Comparison of ENCODE assay signal across 9 cellular contexts in the genomic region with DNA sequence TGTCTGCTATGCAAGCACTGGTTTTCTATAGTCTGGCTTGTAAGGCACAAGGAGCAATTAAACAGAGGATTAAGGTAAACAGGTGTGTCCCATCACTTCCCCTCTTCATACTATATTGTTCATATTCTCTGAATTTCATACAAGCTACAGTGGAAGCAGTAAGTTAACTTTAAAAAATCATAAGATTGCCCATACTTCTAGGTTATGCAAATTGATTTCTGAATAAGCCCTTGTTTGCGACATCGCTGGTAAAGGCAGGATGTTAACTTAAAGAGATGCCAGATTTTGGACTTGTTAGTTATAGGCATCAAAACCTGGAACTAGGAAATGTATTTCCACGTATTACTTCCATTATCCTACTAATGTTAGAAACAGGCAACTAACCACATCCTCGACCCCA. TPM values are rescaled to one million over a fixed set of nuclear protein-coding genes. Genes with fewer than 3 reads are reported as not detected.
A peak's percentile ranks its signal among the peaks of the same experiment; 100 is the strongest.
DNase-seq lines count a peak whose midpoint lies in the region; ATAC-seq and TF ChIP-seq lines count a peak whose summit lies in the region.
"Had no signal": no experiment of that assay in that cellular context is flagged by ENCODE, and none has a peak within 500 bp of the region (broad histone marks: within the 10 kb centered on the region; RNA-seq: fewer than 3 reads in every experiment).

No MANE protein-coding gene starts in this region.

- H3K9ac ChIP-seq in NT2/D1 (ENCODE audit: insufficient read length, low read depth) = no peak overlapping the region
- H3K9ac ChIP-seq in parathyroid adenoma = no peak overlapping the region

- H3K4me3 Mint-ChIP-seq in endothelial cell (ENCODE audit: unreplicated experiment) = peak overlapping the region; percentile 88

- peaks cover 4% of the 10 kb centered on the region for H3K27me3 ChIP-seq in NT2/D1 (ENCODE audit: insufficient read depth, insufficient read length)
- no peaks in the 10 kb centered on the region for H3K27me3 ChIP-seq in parathyroid adenoma (ENCODE audit: control insufficient read depth, insufficient read depth, low read length)
- H3K27me3 ChIP-seq in WERI-Rb-1 (ENCODE audit: insufficient read depth, low read depth, severe bottlenecking) = peaks cover 61% of the 10 kb centered on the region

- H3K4me1 ChIP-seq in NT2/D1 (ENCODE audit: insufficient read depth, insufficient read length) = no peaks in the 10 kb centered on the region
- H3K4me1 ChIP-seq in parathyroid adenoma = peaks cover 2% of the 10 kb centered on the region

- H3K36me3 Mint-ChIP-seq in endothelial cell (ENCODE audit: low read depth, unreplicated experiment) = no peaks in the 10 kb centered on the region

- H3K4me2 ChIP-seq in parathyroid adenoma (ENCODE audit: low read length) = peak overlapping the region; percentile 86

- peak overlapping the region; percentile 96 for H2AFZ ChIP-seq in parathyroid adenoma

- TF ChIP-seq CTCF in endothelial cell (IDR thresholded peaks at IDR 0.05; ENCODE audit: unreplicated experiment) = no peak
- no peak for TF ChIP-seq CTCF in parathyroid adenoma (IDR thresholded peaks at IDR 0.05)
- TF ChIP-seq CTCF in WERI-Rb-1 (IDR thresholded peaks at IDR 0.05; ENCODE audit: low read depth, low read length) = no peak

- H3K27me3 Mint-ChIP-seq in endothelial cell (ENCODE audit: unreplicated experiment) = peaks cover 13% of the 10 kb centered on the region

- peaks cover 30% of the 10 kb centered on the region for H3K4me1 Mint-ChIP-seq in endothelial cell (ENCODE audit: unreplicated experiment)

- peak overlapping the region; percentile 63 for H3K27ac ChIP-seq in parathyroid adenoma
- H3K27ac ChIP-seq in WERI-Rb-1 = no peak overlapping the region
- H3K27ac ChIP-seq: epithelial cell of prostate had no signal

- peaks cover under 1% of the 10 kb centered on the region for H3K36me3 ChIP-seq in NT2/D1 (ENCODE audit: insufficient read depth, insufficient read length, low read length)
- no peaks in the 10 kb centered on the region for H3K36me3 ChIP-seq in parathyroid adenoma (ENCODE audit: control insufficient read depth, insufficient read depth, low read length)
- no peaks in the 10 kb centered on the region for H3K36me3 ChIP-seq in WERI-Rb-1

- no peaks in the 10 kb centered on the region for H3K79me2 ChIP-seq in parathyroid adenoma

- peak; percentile 26 for DNase-seq in ELR (ENCODE audit: low read depth)
- DNase-seq in NT2/D1 (ENCODE audit: low read depth, low spot score) = no peak
- DNase-seq in endothelial cell (ENCODE audit: low spot score) = no peak
- no peak for DNase-seq in NCI-H2107 (lab: John Stamatoyannopoulos, UW)
- no peak for DNase-seq in WERI-Rb-1
- DNase-seq in NCI-H510A (lab: John Stamatoyannopoulos, UW) = no peak

- no peaks in the 10 kb centered on the region for H3K9me3 Mint-ChIP-seq in endothelial cell (ENCODE audit: unreplicated experiment)

- no peaks in the 10 kb centered on the region for H3K9me3 ChIP-seq in NT2/D1 (ENCODE audit: insufficient read depth, low read length)
- no peaks in the 10 kb centered on the region for H3K9me3 ChIP-seq in parathyroid adenoma (ENCODE audit: control insufficient read depth, low read length)
- H3K9me3 ChIP-seq in WERI-Rb-1 (ENCODE audit: severe bottlenecking) = peaks cover 3% of the 10 kb centered on the region

- H3K27ac Mint-ChIP-seq in endothelial cell (ENCODE audit: unreplicated experiment) = peak overlapping the region; percentile 94

- H3K4me3 ChIP-seq in NT2/D1 (ENCODE audit: insufficient read length, low read depth) (peak overlapping the region; percentile 47), parathyroid adenoma (ENCODE audit: low read depth, low read length) (peak overlapping the region; percentile 73), WERI-Rb-1 (ENCODE audit: low read depth, low read length) (no peak overlapping the region)

- no peak for ATAC-seq in GM19455 (IDR thresholded peaks at IDR 0.05; ENCODE audit: unreplicated experiment)

RNA-seq across cellular contexts. Expression of a gene that starts 1.0 kb away (rescaled TPM):
- total RNA-seq in endothelial cell (ENCODE audit: unreplicated experiment) = 29.8 TPM
